In genomic region chr1:60823151-60823550, GRCh38 we compare ENCODE assay signal across 1 cellular context.
TF ChIP-seq lines count a peak whose summit lies in the region.

No MANE protein-coding gene starts in this region.

TF ChIP-seq in SK-N-SH, 30 proteins besides CTCF, POLR2A, EP300 and RAD21 (continued from another document):
- TF ChIP-seq, protein P1, sequence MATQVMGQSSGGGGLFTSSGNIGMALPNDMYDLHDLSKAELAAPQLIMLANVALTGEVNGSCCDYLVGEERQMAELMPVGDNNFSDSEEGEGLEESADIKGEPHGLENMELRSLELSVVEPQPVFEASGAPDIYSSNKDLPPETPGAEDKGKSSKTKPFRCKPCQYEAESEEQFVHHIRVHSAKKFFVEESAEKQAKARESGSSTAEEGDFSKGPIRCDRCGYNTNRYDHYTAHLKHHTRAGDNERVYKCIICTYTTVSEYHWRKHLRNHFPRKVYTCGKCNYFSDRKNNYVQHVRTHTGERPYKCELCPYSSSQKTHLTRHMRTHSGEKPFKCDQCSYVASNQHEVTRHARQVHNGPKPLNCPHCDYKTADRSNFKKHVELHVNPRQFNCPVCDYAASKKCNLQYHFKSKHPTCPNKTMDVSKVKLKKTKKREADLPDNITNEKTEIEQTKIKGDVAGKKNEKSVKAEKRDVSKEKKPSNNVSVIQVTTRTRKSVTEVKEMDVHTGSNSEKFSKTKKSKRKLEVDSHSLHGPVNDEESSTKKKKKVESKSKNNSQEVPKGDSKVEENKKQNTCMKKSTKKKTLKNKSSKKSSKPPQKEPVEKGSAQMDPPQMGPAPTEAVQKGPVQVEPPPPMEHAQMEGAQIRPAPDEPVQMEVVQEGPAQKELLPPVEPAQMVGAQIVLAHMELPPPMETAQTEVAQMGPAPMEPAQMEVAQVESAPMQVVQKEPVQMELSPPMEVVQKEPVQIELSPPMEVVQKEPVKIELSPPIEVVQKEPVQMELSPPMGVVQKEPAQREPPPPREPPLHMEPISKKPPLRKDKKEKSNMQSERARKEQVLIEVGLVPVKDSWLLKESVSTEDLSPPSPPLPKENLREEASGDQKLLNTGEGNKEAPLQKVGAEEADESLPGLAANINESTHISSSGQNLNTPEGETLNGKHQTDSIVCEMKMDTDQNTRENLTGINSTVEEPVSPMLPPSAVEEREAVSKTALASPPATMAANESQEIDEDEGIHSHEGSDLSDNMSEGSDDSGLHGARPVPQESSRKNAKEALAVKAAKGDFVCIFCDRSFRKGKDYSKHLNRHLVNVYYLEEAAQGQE (IDR thresholded peaks at IDR 0.05; ENCODE audit: low read depth, low read length) = no peak
- no peak for TF ChIP-seq SIN3A (IDR thresholded peaks at IDR 0.05; ENCODE audit: borderline replicate concordance, low read depth, low read length)
- TF ChIP-seq ELF1 (IDR thresholded peaks at IDR 0.05) = no peak
